8 cellular contexts compared by ENCODE assay signal in the genomic region with DNA sequence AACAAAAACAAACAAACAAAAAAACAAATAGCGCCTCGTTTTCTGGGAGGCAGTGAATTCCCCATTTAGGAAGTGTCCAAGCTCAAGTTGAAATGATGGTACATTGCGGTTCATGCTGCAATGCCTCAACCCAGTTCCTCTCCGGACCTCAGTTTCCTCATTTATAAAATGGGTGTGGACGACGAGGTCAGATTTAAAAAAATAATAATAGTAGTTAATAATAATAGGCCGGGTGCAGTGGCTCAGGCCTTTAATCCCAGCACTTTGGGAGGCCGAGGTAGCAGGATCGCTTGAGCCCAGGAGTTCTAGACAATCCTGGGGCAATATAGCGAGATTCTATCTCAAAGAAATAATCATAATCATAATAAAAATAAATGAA. TPM values are rescaled to one million over a fixed set of nuclear protein-coding genes. Genes with fewer than 3 reads are reported as not detected.
DNase-seq lines count a peak whose midpoint lies in the region; ATAC-seq and TF ChIP-seq lines count a peak whose summit lies in the region.

No MANE protein-coding gene starts in this region.

- no peak for TF ChIP-seq POLR2A in body of pancreas (IDR thresholded peaks at IDR 0.05)

- TF ChIP-seq CTCF in 22Rv1 (IDR thresholded peaks at IDR 0.05) (no peak), body of pancreas (IDR thresholded peaks at IDR 0.05) (no peak), mucosa of descending colon (IDR thresholded peaks at IDR 0.05) (no peak)

- WGBS in body of pancreas, 2 donors, result 24 to 25% methylated on average over 10 of the region's 10 CpGs

- intact Hi-C loops in body of pancreas (cut with DNase I), result loop anchor here (5.0 kb wide), 1 partner anchor 43 kb away; no protein-coding TSS in a partner anchor
- intact Hi-C loops in mucosa of descending colon (cut with DNase I, micrococcal nuclease), result loop anchor here (2.0 kb wide), 1 partner anchor 40 kb away; no protein-coding TSS in a partner anchor
- intact Hi-C loops in sciatic nerve (cut with DNase I), result no loop called here

- peak overlapping the region in 1 of 2 donors; percentile 63 for H3K4me3 ChIP-seq in body of pancreas
- peak overlapping the region; percentile 54 for H3K4me3 ChIP-seq in mucosa of descending colon

- H3K9me3 ChIP-seq in body of pancreas, result no peaks in the 10 kb centered on the region
- no peaks in the 10 kb centered on the region for H3K9me3 ChIP-seq in mucosa of descending colon

- peak; percentile 2 for ATAC-seq in HG03439 (IDR thresholded peaks at IDR 0.05; ENCODE audit: unreplicated experiment)
- ATAC-seq in body of pancreas, result no peak
- ATAC-seq in mucosa of descending colon, result no peak
- ATAC-seq in HG03457 (IDR thresholded peaks at IDR 0.05; ENCODE audit: unreplicated experiment), result no peak
- ATAC-seq in sciatic nerve, result no peak

- H3K4me1 ChIP-seq in body of pancreas (peaks cover 17% of the 10 kb centered on the region), mucosa of descending colon (ENCODE audit: low read depth) (peaks cover 12% of the 10 kb centered on the region)

- H3K36me3 ChIP-seq in body of pancreas (replicated peaks in 1 of 2; ENCODE audit: insufficient read depth in 1 of 2, low read depth in 2 of 2), result no peaks in the 10 kb centered on the region
- no peaks in the 10 kb centered on the region for H3K36me3 ChIP-seq in mucosa of descending colon (ENCODE audit: low read depth)

- no peak for DNase-seq in body of pancreas
- DNase-seq in mucosa of descending colon, result no peak
- no peak for DNase-seq in sciatic nerve (ENCODE audit: low spot score)
- DNase-seq in NCI-H774 (lab: John Stamatoyannopoulos, UW), result no peak
- DNase-seq in NCI-H2029 (lab: John Stamatoyannopoulos, UW), result no peak

- H3K27ac ChIP-seq in 22Rv1, result peak overlapping the region; percentile 79
- H3K27ac ChIP-seq in body of pancreas, result peak overlapping the region in 3 of 4 donors; percentile 87 to 91 (median 90)

- H3K27me3 ChIP-seq in body of pancreas, result no peaks in the 10 kb centered on the region

RNA-seq across cellular contexts. Expression of a gene that starts 15.5 kb away (rescaled TPM):
- total RNA-seq in body of pancreas, result 10 to 100 TPM; 91.3 to 97.9 TPM
- 10 to 100 TPM; 37.7 to 51.2 (median 46.6) TPM for total RNA-seq in mucosa of descending colon
- total RNA-seq in sciatic nerve, result 58.6 TPM

RNA-seq across cellular contexts. Expression of a gene that starts 28.6 kb away (rescaled TPM):
- total RNA-seq in body of pancreas, result 10 to 100 TPM in 1 of 2 donors, 1 to 10 TPM in 1; 4.2 to 84.7 TPM
- 10 to 100 TPM in 1 of 3 donors, 1 to 10 TPM in 1, under 1 TPM in 1; 0.58 to 10.3 (median 1.6) TPM for total RNA-seq in mucosa of descending colon
- 3.7 TPM for total RNA-seq in sciatic nerve

RNA-seq across cellular contexts. Expression of a gene that starts 32.7 kb away (rescaled TPM):
- total RNA-seq in body of pancreas (1 to 10 TPM; 1.8 to 2.0 TPM), mucosa of descending colon (1 to 10 TPM; 3.2 to 4.1 (median 3.2) TPM), sciatic nerve (2.3 TPM)

RNA-seq across cellular contexts. Expression of a gene that starts 34.3 kb away (rescaled TPM):
- total RNA-seq in body of pancreas (10 to 100 TPM; 26.4 to 32.9 TPM), mucosa of descending colon (10 to 100 TPM; 21.1 to 36.7 (median 30.8) TPM), sciatic nerve (20.7 TPM)

RNA-seq across cellular contexts. Expression of a gene that starts 57.7 kb away (rescaled TPM):
- total RNA-seq in body of pancreas (1 to 10 TPM; 2.9 to 5.6 TPM), mucosa of descending colon (10 to 100 TPM in 1 of 3 donors, 1 to 10 TPM in 2; 3.1 to 18.2 (median 6.2) TPM), sciatic nerve (4.0 TPM)
